In the genomic region with DNA sequence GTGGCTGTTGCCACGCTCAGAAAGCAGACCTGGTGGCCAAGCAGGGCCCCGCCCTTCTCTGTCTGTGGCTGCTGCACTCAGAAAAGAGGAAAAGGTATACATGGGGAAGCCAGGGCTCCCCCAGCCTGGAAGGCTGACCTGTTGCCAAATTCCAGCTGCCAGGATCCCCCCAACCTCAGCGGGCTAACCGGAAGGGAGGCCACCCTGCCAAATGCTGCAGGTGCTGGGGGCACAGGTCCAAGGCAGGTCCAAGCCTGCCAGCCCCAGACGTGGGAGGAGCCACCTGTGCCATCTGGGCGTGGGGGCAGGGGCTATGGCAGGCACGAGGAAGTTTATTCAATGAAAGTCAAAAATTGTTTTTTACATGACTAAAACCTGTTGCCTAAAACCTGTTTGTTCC, we compare ENCODE assay signal across 1 cellular context.
TF ChIP-seq lines count a peak whose summit lies in the region.

No MANE protein-coding gene starts in this region.

TF ChIP-seq in HepG2, 621 proteins besides CTCF, POLR2A, EP300 and RAD21:
- TF ChIP-seq MAZ (IDR thresholded peaks at IDR 0.05; ENCODE audit: borderline replicate concordance, low read depth, low read length) (no peak), MAZ (CRISPR knock-in tag; IDR thresholded peaks at IDR 0.05; ENCODE audit: low read depth) (no peak), ZNF788 (CRISPR knock-in tag; IDR thresholded peaks at IDR 0.05; ENCODE audit: borderline replicate concordance) (no peak), CCAR2 (optimal IDR thresholded peaks at IDR 0.05; ENCODE audit: low read depth, low read length) (no peak), CENPT (CRISPR knock-in tag; IDR thresholded peaks at IDR 0.05; ENCODE audit: low read depth) (no peak), AHR (CRISPR knock-in tag; IDR thresholded peaks at IDR 0.05) (no peak), ZNF207 (IDR thresholded peaks at IDR 0.05; ENCODE audit: borderline replicate concordance) (no peak), KAT2B (IDR thresholded peaks at IDR 0.05; ENCODE audit: borderline replicate concordance, low read depth, low read length) (no peak), CEBPB (IDR thresholded peaks at IDR 0.05; ENCODE audit: borderline replicate concordance, low read depth, low read length) (no peak), SIN3A (IDR thresholded peaks at IDR 0.05; ENCODE audit: borderline replicate concordance, low read depth, low read length) (no peak), ZNF703 (CRISPR knock-in tag; IDR thresholded peaks at IDR 0.05; ENCODE audit: borderline replicate concordance) (no peak)
- TF ChIP-seq, protein P1, sequence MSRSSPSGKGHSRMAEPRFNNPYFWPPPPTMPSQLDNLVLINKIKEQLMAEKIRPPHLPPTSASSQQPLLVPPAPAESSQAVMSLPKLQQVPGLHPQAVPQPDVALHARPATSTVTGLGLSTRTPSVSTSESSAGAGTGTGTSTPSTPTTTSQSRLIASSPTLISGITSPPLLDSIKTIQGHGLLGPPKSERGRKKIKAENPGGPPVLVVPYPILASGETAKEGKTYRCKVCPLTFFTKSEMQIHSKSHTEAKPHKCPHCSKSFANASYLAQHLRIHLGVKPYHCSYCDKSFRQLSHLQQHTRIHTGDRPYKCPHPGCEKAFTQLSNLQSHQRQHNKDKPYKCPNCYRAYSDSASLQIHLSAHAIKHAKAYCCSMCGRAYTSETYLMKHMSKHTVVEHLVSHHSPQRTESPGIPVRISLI (CRISPR knock-in tag; IDR thresholded peaks at IDR 0.05; ENCODE audit: borderline replicate concordance), result no peak
- TF ChIP-seq, protein P2, sequence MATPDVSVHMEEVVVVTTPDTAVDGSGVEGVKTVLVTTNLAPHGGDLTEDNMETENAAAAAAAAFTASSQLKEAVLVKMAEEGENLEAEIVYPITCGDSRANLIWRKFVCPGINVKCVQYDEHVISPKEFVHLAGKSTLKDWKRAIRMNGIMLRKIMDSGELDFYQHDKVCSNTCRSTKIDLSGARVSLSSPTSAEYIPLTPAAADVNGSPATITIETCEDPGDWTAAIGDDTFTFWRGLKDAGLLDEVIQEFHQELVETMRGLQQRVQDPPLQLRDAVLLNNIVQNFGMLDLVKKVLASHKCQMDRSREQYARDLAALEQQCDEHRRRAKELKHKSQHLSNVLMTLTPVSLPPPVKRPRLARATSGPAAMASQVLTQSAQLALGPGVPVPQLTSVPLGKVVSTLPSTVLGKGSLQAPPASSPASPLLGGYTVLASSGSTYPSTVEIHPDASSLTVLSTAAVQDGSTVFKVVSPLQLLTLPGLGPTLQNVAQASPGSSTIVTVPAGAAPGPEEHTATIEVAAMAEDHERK (CRISPR knock-in tag; IDR thresholded peaks at IDR 0.05; ENCODE audit: low read depth), result no peak
- TF ChIP-seq, protein P3, sequence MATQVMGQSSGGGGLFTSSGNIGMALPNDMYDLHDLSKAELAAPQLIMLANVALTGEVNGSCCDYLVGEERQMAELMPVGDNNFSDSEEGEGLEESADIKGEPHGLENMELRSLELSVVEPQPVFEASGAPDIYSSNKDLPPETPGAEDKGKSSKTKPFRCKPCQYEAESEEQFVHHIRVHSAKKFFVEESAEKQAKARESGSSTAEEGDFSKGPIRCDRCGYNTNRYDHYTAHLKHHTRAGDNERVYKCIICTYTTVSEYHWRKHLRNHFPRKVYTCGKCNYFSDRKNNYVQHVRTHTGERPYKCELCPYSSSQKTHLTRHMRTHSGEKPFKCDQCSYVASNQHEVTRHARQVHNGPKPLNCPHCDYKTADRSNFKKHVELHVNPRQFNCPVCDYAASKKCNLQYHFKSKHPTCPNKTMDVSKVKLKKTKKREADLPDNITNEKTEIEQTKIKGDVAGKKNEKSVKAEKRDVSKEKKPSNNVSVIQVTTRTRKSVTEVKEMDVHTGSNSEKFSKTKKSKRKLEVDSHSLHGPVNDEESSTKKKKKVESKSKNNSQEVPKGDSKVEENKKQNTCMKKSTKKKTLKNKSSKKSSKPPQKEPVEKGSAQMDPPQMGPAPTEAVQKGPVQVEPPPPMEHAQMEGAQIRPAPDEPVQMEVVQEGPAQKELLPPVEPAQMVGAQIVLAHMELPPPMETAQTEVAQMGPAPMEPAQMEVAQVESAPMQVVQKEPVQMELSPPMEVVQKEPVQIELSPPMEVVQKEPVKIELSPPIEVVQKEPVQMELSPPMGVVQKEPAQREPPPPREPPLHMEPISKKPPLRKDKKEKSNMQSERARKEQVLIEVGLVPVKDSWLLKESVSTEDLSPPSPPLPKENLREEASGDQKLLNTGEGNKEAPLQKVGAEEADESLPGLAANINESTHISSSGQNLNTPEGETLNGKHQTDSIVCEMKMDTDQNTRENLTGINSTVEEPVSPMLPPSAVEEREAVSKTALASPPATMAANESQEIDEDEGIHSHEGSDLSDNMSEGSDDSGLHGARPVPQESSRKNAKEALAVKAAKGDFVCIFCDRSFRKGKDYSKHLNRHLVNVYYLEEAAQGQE (IDR thresholded peaks at IDR 0.05; ENCODE audit: borderline replicate concordance in 1 of 2, low read depth in 1 of 2, low read length in 2 of 2), result no peak
TF ChIP-seq in HepG2: peak in this region for 0.
